10 cellular contexts compared by ENCODE assay signal in the genomic region with DNA sequence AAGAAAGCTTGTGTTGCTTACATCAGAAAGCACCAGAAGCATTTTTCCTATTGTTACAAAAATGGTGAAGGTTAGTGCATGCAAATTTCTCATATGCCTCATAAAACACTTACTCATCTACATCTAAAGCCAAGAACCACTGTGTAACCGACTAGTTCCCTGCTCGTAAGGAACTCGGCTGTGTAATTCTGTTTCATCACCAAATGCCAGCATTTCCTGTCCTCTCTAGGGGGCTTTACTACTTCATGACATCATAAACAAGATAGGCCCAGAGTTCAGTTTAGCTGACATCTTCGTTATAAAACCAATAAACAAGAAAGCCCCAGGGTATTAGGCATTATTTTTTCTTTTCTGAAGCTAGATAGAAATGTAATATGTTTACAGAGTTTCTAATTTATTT.
DNase-seq lines count a peak whose midpoint lies in the region; TF ChIP-seq lines count a peak whose summit lies in the region.
"Had no signal": no experiment of that assay in that cellular context is flagged by ENCODE, and none has a peak within 500 bp of the region (broad histone marks: within the 10 kb centered on the region; RNA-seq: fewer than 3 reads in every experiment).

No MANE protein-coding gene starts in this region.

- no peak for TF ChIP-seq POLR2A in transverse colon (IDR thresholded peaks at IDR 0.05)

- DNase-seq in GM03348 (ENCODE audit: low spot score) (peak; percentile 80), NCI-H526 treated with DMSO at 0.1 percent for 48 hours (lab: John Stamatoyannopoulos, UW) (peak; percentile 94), epithelial cell of proximal tubule (ENCODE audit: low read depth) (peak; percentile 72), osteoblast (ENCODE audit: insufficient read length, low spot score, missing footprints) (peak; percentile 93), SKM-1 (lab: John Stamatoyannopoulos, UW; ENCODE audit: unreplicated experiment) (no peak), transverse colon (no peak), iPS-NIHi11 (ENCODE audit: low spot score) (no peak), MM.1S (no peak)
- DNase-seq: NCI-H187 had no signal

- no peaks in the 10 kb centered on the region for H4K20me1 ChIP-seq in osteoblast (ENCODE audit: insufficient read depth, low read length)
- H4K20me1 ChIP-seq in MM.1S (ENCODE audit: insufficient read depth, low read length): no peaks in the 10 kb centered on the region

- WGBS in transverse colon (ENCODE audit: low coverage in 1 of 2), 2 donors: 20 to 23% methylated on average over 4 of the region's 4 CpGs

- peak overlapping the region; percentile 56 for H3K4me2 ChIP-seq in osteoblast (ENCODE audit: insufficient read depth, low read length)
- H3K4me2 ChIP-seq in MM.1S (ENCODE audit: low read depth, low read length): no peak overlapping the region

- in situ Hi-C loops in transverse colon (cut with MboI; ENCODE audit: low pct_ligation_motif_present in 1 of 4, low pct_unique_long_range_greater_than_20kb in 1 of 4, low sequenced_read_pairs in 3 of 4): no loop called here

- no peaks in the 10 kb centered on the region for H3K9me2 ChIP-seq in MM.1S (replicated peaks; ENCODE audit: insufficient read depth, low read length)

- TF ChIP-seq EP300 in transverse colon (IDR thresholded peaks at IDR 0.05; ENCODE audit: low read depth): no peak

- H3K4me3 ChIP-seq in epithelial cell of proximal tubule (ENCODE audit: low read depth, low read length) (no peak overlapping the region), osteoblast (ENCODE audit: insufficient read depth, low read length) (no peak overlapping the region), transverse colon (no peak overlapping the region), MM.1S (ENCODE audit: low read length) (no peak overlapping the region)
- H3K4me3 ChIP-seq: ascending aorta had no signal

- H3K9me3 ChIP-seq in osteoblast (ENCODE audit: low read depth, low read length): no peaks in the 10 kb centered on the region
- no peaks in the 10 kb centered on the region for H3K9me3 ChIP-seq in transverse colon
- H3K9me3 ChIP-seq in MM.1S (replicated peaks; ENCODE audit: insufficient read depth, low read length): no peaks in the 10 kb centered on the region
- H3K9me3 ChIP-seq: ascending aorta had no signal

- no peaks in the 10 kb centered on the region for H3F3A ChIP-seq in MM.1S (ENCODE audit: insufficient read depth, low read length)

- H2AFZ ChIP-seq in osteoblast (ENCODE audit: low read length) (no peak overlapping the region), MM.1S (ENCODE audit: low read length) (no peak overlapping the region)

- H3K79me2 ChIP-seq in osteoblast (ENCODE audit: insufficient read depth, low read length) (no peaks in the 10 kb centered on the region), MM.1S (ENCODE audit: low read length) (no peaks in the 10 kb centered on the region)

- H3K36me3 ChIP-seq in osteoblast (ENCODE audit: insufficient read depth, low read length) (no peaks in the 10 kb centered on the region), transverse colon (no peaks in the 10 kb centered on the region), MM.1S (replicated peaks; ENCODE audit: insufficient read depth, low read length) (no peaks in the 10 kb centered on the region)
- H3K36me3 ChIP-seq: ascending aorta had no signal

- H3K9ac ChIP-seq in MM.1S (ENCODE audit: low read length): no peak overlapping the region

- TF ChIP-seq CTCF in epithelial cell of proximal tubule (conservative IDR thresholded peaks at IDR 0.05; ENCODE audit: low read depth, low read length) (no peak), osteoblast (IDR thresholded peaks at IDR 0.05; ENCODE audit: extremely low read depth, low read depth, low read length) (no peak), transverse colon (IDR thresholded peaks at IDR 0.05) (no peak), MM.1S (IDR thresholded peaks at IDR 0.05; ENCODE audit: low read length) (no peak)

- H3K27me3 ChIP-seq in osteoblast (ENCODE audit: insufficient read depth, low read length): no peaks in the 10 kb centered on the region
- no peaks in the 10 kb centered on the region for H3K27me3 ChIP-seq in transverse colon
- no peaks in the 10 kb centered on the region for H3K27me3 ChIP-seq in MM.1S (replicated peaks; ENCODE audit: insufficient read depth, low read length)
- H3K27me3 ChIP-seq: ascending aorta had no signal

- intact Hi-C loops in transverse colon (cut with DNase I; ENCODE audit: low total_unique reads): no loop called here

- H3K27ac ChIP-seq in osteoblast (ENCODE audit: low read depth, low read length) (peak overlapping the region; percentile 80), transverse colon (no peak overlapping the region), MM.1S (ENCODE audit: low read length) (no peak overlapping the region)

- H3K4me1 ChIP-seq in osteoblast (ENCODE audit: insufficient read depth, low read length): peaks cover 32% of the 10 kb centered on the region
- H3K4me1 ChIP-seq in transverse colon: no peaks in the 10 kb centered on the region
- H3K4me1 ChIP-seq in MM.1S (ENCODE audit: low read length): no peaks in the 10 kb centered on the region

Comparison
In these comparisons a context has a peak if more than half of its experiments do, and no peak if none do; other contexts are left out.
1. DNase-seq: peak in GM03348 (single experiment), NCI-H526 treated with DMSO at 0.1 percent for 48 hours (single experiment), epithelial cell of proximal tubule (single experiment) and osteoblast (single experiment); none in SKM-1 (single experiment), transverse colon (single experiment), iPS-NIHi11 (single experiment) and MM.1S (single experiment).